8 cellular contexts compared by ENCODE assay signal in the genomic region with DNA sequence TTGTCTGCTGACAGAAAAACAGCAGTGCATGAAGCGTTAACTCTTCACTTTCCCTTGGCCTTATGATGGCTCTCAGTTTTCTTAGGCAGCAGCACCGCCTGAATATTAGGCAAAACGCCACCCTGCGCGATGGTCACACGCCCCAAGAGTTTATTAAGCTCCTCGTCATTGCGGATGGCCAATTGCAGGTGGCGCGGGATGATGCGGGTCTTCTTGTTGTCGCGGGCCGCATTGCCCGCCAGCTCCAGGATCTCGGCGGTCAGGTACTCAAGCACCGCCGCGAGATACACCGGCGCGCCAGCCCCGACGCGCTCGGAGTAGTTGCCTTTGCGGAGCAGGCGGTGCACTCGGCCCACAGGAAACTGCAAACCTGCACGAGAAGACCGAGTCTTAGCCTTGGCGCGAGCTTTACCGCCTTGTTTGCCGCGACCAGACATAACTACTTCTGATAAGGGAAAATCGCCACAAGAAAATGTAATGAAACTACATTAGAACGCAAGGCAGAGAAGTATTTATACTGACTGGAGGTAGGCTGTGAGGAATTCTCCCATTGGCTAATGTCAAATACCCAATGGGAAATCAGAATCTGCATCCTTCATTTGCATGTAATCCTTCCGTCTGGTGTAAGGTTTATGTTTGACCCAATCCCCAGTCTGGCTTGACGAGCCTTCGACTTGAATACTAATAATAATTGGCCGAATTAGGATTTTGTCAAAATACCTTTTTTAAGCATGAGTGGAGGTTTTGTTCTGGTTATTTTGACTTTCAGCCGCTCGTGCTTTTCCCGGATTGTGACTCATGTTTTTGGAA. TPM values are rescaled to one million over a fixed set of nuclear protein-coding genes. Genes with fewer than 3 reads are reported as not detected.
DNase-seq lines count a peak whose midpoint lies in the region; TF ChIP-seq lines count a peak whose summit lies in the region.

No MANE protein-coding gene starts in this region.

- no peaks in the 10 kb centered on the region for H3K36me3 ChIP-seq in Peyer's patch
- no peaks in the 10 kb centered on the region for H3K36me3 ChIP-seq in uterus

- H3K4me1 Mint-ChIP-seq in nephron = peaks cover 53% of the 10 kb centered on the region

- H3K27ac ChIP-seq in Peyer's patch (peak overlapping the region; percentile 84 to 96 (median 89)), uterus (peak overlapping the region; percentile 82 to 91)

- no peaks in the 10 kb centered on the region for H3K9me3 Mint-ChIP-seq in nephron

- peak overlapping the region; percentile 92 to 97 (median 97) for H3K27ac Mint-ChIP-seq in nephron

- no peaks in the 10 kb centered on the region for H3K27me3 ChIP-seq in Peyer's patch
- H3K27me3 ChIP-seq in uterus = no peaks in the 10 kb centered on the region

- intact Hi-C loops in uterus (cut with DNase I; ENCODE audit: low total_unique reads) = no loop called here

- DNase-seq in GF-D8 (lab: John Stamatoyannopoulos, UW) = peak; percentile 91
- DNase-seq in GOT3 (lab: John Stamatoyannopoulos, UW) = peak; percentile 73
- peak; percentile 71 for DNase-seq in KG1 (lab: John Stamatoyannopoulos, UW)
- peak; percentile 63 to 82 (median 80) for DNase-seq in Peyer's patch
- DNase-seq in activated gamma-delta T cell treated with Interleukin-2 at 50 U/mL for 16 hours = peak; percentile 47
- DNase-seq in fibroblast of the aortic adventitia (ENCODE audit: low read depth) = peak; percentile 99
- peak; percentile 59 to 78 for DNase-seq in uterus

- H3K9me3 ChIP-seq in Peyer's patch (no peaks in the 10 kb centered on the region), uterus (no peaks in the 10 kb centered on the region)

- no peaks in the 10 kb centered on the region for H3K27me3 Mint-ChIP-seq in nephron (ENCODE audit: low read depth)

- TF ChIP-seq CTCF in Peyer's patch (IDR thresholded peaks at IDR 0.05) (peak in 1 of 6 experiments; percentile 6), fibroblast of the aortic adventitia (IDR thresholded peaks at IDR 0.05; ENCODE audit: insufficient read depth, low read length) (no peak), nephron (IDR thresholded peaks at IDR 0.05; ENCODE audit: unreplicated experiment in 3 of 3) (no peak), uterus (IDR thresholded peaks at IDR 0.05) (peak in 1 of 4 experiments; percentile 14)

- H3K4me3 ChIP-seq in Peyer's patch = peak overlapping the region; percentile 45 to 66 (median 54)
- H3K4me3 ChIP-seq in fibroblast of the aortic adventitia (ENCODE audit: low read depth, low read length) = peak overlapping the region; percentile 66
- H3K4me3 ChIP-seq in uterus = peak overlapping the region; percentile 44 to 62

- peak overlapping the region; percentile 87 to 95 (median 93) for H3K4me3 Mint-ChIP-seq in nephron

- no peaks in the 10 kb centered on the region for H3K36me3 Mint-ChIP-seq in nephron (ENCODE audit: low read depth)

- TF ChIP-seq POLR2A in Peyer's patch (IDR thresholded peaks at IDR 0.05) (peak; percentile 96 to 97), uterus (IDR thresholded peaks at IDR 0.05) (peak; percentile 68 to 95)

- peaks cover 0 to 8% (median 2%) of the 10 kb centered on the region in 4 donors for H3K4me1 ChIP-seq in Peyer's patch
- H3K4me1 ChIP-seq in uterus = no peaks in the 10 kb centered on the region

RNA-seq across cellular contexts. Expression of gene HFE, which starts 53.9 kb away (rescaled TPM):
- total RNA-seq in Peyer's patch = 10 to 100 TPM in 2 of 4 donors, 1 to 10 TPM in 2; 8.1 to 13.2 (median 9.7) TPM
- total RNA-seq in fibroblast of the aortic adventitia (ENCODE audit: low replicate concordance) = 7.4 and 9.0 TPM in 2 replicates
- 1 to 10 TPM; 1.2 to 8.4 (median 6.2) TPM for total RNA-seq in uterus

Comparison
In these comparisons a context has a peak if more than half of its experiments do, and no peak if none do; other contexts are left out.
1. Peak in every context shown above with its lines: DNase-seq, H3K4me3 ChIP-seq and H3K27ac ChIP-seq.
2. DNase-seq: peak in every context shown above with its lines; median percentile 99 in fibroblast of the aortic adventitia; 91 in GF-D8; 80 in Peyer's patch; 73 in GOT3; 71 in KG1; 68 in uterus; 47 in activated gamma-delta T cell treated with Interleukin-2 at 50 U/mL for 16 hours.